In the genomic region with DNA sequence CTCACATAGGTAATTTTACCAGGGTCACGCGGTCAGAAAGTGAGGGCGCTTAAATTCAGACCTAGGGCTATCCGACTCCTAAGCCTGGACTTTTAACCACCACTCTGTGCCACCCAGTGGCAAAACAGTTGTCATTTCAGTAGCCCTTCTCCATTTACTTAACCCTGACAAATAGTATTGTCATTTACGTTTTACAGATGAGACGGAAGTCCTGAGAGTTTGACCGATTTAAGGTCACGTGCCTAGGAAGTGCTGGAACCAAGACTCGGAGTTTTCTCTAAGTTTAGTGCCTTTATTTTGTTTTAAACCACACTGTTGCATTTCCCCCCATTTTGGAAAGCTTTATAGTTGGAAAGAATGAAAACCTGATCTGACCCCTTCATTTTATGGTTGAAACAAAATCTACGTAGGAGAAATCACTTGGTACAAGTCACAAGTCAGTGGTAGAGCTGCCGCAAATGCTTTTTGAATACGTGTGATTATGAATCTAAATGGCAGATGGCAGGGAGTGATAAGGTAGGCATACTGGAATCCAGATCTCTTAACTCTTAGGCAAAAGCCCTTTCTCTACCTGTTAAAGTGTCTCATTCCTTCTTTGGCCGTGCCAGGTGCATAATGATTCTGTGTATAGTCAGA, we compare ENCODE assay signal across 1 cellular context.
TF ChIP-seq lines count a peak whose summit lies in the region.

No MANE protein-coding gene starts in this region.

TF ChIP-seq in SK-N-SH, 30 proteins besides CTCF, POLR2A, EP300 and RAD21:
- TF ChIP-seq ELF1 (IDR thresholded peaks at IDR 0.05) (peak; percentile 61), GABPA (IDR thresholded peaks at IDR 0.05; ENCODE audit: low read depth) (peak; percentile 50), SMC3 (IDR thresholded peaks at IDR 0.05; ENCODE audit: low read depth, low read length) (0 out of 2 replicates have a peak, but pooled peaks have one; percentile 4), MEF2A (IDR thresholded peaks at IDR 0.05; ENCODE audit: borderline replicate concordance, low read depth) (no peak)
- TF ChIP-seq, protein P1, sequence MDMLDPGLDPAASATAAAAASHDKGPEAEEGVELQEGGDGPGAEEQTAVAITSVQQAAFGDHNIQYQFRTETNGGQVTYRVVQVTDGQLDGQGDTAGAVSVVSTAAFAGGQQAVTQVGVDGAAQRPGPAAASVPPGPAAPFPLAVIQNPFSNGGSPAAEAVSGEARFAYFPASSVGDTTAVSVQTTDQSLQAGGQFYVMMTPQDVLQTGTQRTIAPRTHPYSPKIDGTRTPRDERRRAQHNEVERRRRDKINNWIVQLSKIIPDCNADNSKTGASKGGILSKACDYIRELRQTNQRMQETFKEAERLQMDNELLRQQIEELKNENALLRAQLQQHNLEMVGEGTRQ (IDR thresholded peaks at IDR 0.05; ENCODE audit: borderline replicate concordance, low read depth, low read length) = peak; percentile 37; the same call in 1 of the 2 replicates
- TF ChIP-seq, protein P2, sequence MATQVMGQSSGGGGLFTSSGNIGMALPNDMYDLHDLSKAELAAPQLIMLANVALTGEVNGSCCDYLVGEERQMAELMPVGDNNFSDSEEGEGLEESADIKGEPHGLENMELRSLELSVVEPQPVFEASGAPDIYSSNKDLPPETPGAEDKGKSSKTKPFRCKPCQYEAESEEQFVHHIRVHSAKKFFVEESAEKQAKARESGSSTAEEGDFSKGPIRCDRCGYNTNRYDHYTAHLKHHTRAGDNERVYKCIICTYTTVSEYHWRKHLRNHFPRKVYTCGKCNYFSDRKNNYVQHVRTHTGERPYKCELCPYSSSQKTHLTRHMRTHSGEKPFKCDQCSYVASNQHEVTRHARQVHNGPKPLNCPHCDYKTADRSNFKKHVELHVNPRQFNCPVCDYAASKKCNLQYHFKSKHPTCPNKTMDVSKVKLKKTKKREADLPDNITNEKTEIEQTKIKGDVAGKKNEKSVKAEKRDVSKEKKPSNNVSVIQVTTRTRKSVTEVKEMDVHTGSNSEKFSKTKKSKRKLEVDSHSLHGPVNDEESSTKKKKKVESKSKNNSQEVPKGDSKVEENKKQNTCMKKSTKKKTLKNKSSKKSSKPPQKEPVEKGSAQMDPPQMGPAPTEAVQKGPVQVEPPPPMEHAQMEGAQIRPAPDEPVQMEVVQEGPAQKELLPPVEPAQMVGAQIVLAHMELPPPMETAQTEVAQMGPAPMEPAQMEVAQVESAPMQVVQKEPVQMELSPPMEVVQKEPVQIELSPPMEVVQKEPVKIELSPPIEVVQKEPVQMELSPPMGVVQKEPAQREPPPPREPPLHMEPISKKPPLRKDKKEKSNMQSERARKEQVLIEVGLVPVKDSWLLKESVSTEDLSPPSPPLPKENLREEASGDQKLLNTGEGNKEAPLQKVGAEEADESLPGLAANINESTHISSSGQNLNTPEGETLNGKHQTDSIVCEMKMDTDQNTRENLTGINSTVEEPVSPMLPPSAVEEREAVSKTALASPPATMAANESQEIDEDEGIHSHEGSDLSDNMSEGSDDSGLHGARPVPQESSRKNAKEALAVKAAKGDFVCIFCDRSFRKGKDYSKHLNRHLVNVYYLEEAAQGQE (IDR thresholded peaks at IDR 0.05; ENCODE audit: low read depth, low read length) = no peak
- TF ChIP-seq, protein P3, sequence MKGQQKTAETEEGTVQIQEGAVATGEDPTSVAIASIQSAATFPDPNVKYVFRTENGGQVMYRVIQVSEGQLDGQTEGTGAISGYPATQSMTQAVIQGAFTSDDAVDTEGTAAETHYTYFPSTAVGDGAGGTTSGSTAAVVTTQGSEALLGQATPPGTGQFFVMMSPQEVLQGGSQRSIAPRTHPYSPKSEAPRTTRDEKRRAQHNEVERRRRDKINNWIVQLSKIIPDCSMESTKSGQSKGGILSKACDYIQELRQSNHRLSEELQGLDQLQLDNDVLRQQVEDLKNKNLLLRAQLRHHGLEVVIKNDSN (IDR thresholded peaks at IDR 0.05; ENCODE audit: borderline replicate concordance, low read depth) = peak; percentile 83
